Comparison of ENCODE assay signal across 9 cellular contexts in genomic region chr4:71186566-71187398, GRCh38.
DNase-seq lines count a peak whose midpoint lies in the region; ATAC-seq, FAIRE-seq and TF ChIP-seq lines count a peak whose summit lies in the region.
"Had no signal": no experiment of that assay in that cellular context is flagged by ENCODE, and none has a peak within 500 bp of the region (broad histone marks: within the 10 kb centered on the region; RNA-seq: fewer than 3 reads in every experiment).

No MANE protein-coding gene starts in this region.

- H3K4me3 ChIP-seq in bronchial epithelial cell (ENCODE audit: low read depth, low read length) (peak overlapping the region; percentile 44), skeletal muscle satellite cell (ENCODE audit: low read length) (peak overlapping the region; percentile 85)

- H3K36me3 ChIP-seq in bronchial epithelial cell (ENCODE audit: control insufficient read depth, insufficient read depth, low read length) = no peaks in the 10 kb centered on the region
- no peaks in the 10 kb centered on the region for H3K36me3 ChIP-seq in skeletal muscle satellite cell (ENCODE audit: insufficient read depth, low read length)

- no peak for FAIRE-seq in bronchial epithelial cell (lab: Jason Lieb, UNC)
- FAIRE-seq: G401.6 had no signal

- H3K4me1 Mint-ChIP-seq in T-helper 17 cell (peaks cover 18% of the 10 kb centered on the region), immature natural killer cell (peaks cover 47 to 62% of the 10 kb centered on the region in 2 donors)

- H3K4me2 ChIP-seq in skeletal muscle satellite cell (ENCODE audit: low read length) = peak overlapping the region; percentile 99

- peaks cover 8% of the 10 kb centered on the region for H3K4me1 ChIP-seq in skeletal muscle satellite cell (ENCODE audit: control insufficient read depth, insufficient read depth, low read length)

- H3K9me3 ChIP-seq in T-helper 17 cell (ENCODE audit: control insufficient read depth, low read length, poor library complexity, severe bottlenecking) (no peaks in the 10 kb centered on the region), skeletal muscle satellite cell (replicated peaks; ENCODE audit: low read length) (no peaks in the 10 kb centered on the region)

- H3K4me3 Mint-ChIP-seq in T-helper 17 cell (peak overlapping the region; percentile 91), immature natural killer cell (peak overlapping the region; percentile 89 to 96 (median 94))

- H3K27ac Mint-ChIP-seq in T-helper 17 cell (no peak overlapping the region), immature natural killer cell (peak overlapping the region; percentile 72 to 94 (median 87))

- H3K27me3 ChIP-seq in bronchial epithelial cell (ENCODE audit: control insufficient read depth, insufficient read depth, low read length) (peaks cover 5% of the 10 kb centered on the region), skeletal muscle satellite cell (ENCODE audit: control insufficient read depth, insufficient read depth, low read length) (peaks cover 22% of the 10 kb centered on the region)

- ATAC-seq in HG03159 (IDR thresholded peaks at IDR 0.05; ENCODE audit: unreplicated experiment) (peak; percentile 39), T-helper 17 cell (peak; percentile 67)

- H3K9ac ChIP-seq in skeletal muscle satellite cell (ENCODE audit: low read depth, low read length) = peak overlapping the region; percentile 70

- H3K27me3 Mint-ChIP-seq in T-helper 17 cell = peaks cover 43% of the 10 kb centered on the region
- H3K27me3 Mint-ChIP-seq in immature natural killer cell (ENCODE audit: low read depth in 3 of 3) = peaks cover 2 to 5% (median 4%) of the 10 kb centered on the region in 3 donors

- H3K9me3 Mint-ChIP-seq in immature natural killer cell = no peaks in the 10 kb centered on the region

- peak; percentile 16 for DNase-seq in NCI-H1105 treated with DMSO at 0.1 percent for 48 hours (lab: John Stamatoyannopoulos, UW)
- no peak for DNase-seq in NCI-H1105 (lab: John Stamatoyannopoulos, UW)
- DNase-seq in T-helper 17 cell = peak in 2 of 3 donors; percentile 7 to 13
- DNase-seq in bronchial epithelial cell (ENCODE audit: low read depth) = no peak
- DNase-seq in immature natural killer cell = peak; percentile 75 to 78 (median 77)
- DNase-seq in MV-4-11 (lab: John Stamatoyannopoulos, UW) = no peak

- H3K36me3 Mint-ChIP-seq in T-helper 17 cell (ENCODE audit: low read depth) (no peaks in the 10 kb centered on the region), immature natural killer cell (no peaks in the 10 kb centered on the region)

- TF ChIP-seq CTCF in bronchial epithelial cell (IDR thresholded peaks at IDR 0.05; ENCODE audit: insufficient read depth, low read length, severe bottlenecking) = no peak

Comparison
In these comparisons a context has a peak if more than half of its experiments do, and no peak if none do; other contexts are left out.
1. DNase-seq: peak in NCI-H1105 treated with DMSO at 0.1 percent for 48 hours (single experiment), T-helper 17 cell (2 of 3) and immature natural killer cell (3 of 3); none in NCI-H1105 (single experiment), bronchial epithelial cell (single experiment) and MV-4-11 (single experiment).